Comparison of ENCODE assay signal across 8 cellular contexts in the genomic region with DNA sequence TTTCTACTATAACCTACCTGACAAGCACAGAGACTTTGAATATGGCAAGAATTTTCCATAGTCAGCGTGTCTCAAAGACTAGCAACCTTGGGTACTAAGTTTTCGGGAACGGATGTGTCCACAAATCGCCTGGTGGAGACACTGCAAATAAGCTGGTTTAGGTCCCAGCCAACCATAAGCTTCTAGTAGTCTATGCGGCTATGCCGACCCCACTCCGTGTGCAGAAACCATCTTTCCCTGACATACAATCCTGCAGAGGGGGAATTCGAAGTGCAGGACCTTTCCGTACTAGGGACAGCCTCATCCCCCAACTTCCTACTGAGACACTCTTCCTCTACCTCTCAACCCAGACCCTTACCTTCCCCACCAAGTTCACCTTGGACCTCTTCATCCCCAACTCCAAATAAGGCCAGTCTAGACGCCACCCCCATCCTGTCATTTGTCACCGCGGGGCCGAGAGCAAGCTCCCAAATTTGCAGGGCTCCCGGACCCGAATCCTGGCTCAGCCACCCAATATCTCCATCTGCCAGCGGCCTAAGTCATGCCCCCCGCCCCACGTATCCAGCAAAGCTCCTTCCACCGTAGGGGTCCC. TPM values are rescaled to one million over a fixed set of nuclear protein-coding genes. Genes with fewer than 3 reads are reported as not detected.
DNase-seq lines count a peak whose midpoint lies in the region; ATAC-seq, FAIRE-seq and TF ChIP-seq lines count a peak whose summit lies in the region.

No MANE protein-coding gene starts in this region.

- SMC1A ChIA-PET in GM12878 (lab: Charles Lee; ENCODE audit: uncharacterized antibody, unreplicated experiment): interaction anchor here (0.7 to 1.5 kb wide), 5 partner anchors 11 to 488 kb away, joined by 3 to 4 read pairs (median 3); no protein-coding TSS in a partner anchor

- DNase-seq in NCI-H345 (lab: John Stamatoyannopoulos, UW): peak; percentile 9
- DNase-seq in NCI-H345 treated with DMSO at 0.1 percent for 48 hours (lab: John Stamatoyannopoulos, UW; ENCODE audit: unreplicated experiment): no peak
- DNase-seq in OCI-LY7 (ENCODE audit: low spot score): peak; percentile 37
- DNase-seq in GM12878 (ENCODE audit: low read depth, low spot score): no peak
- DNase-seq in iris pigment epithelial cell (ENCODE audit: low read depth): peak; percentile 18
- peak; percentile 15 to 20 for DNase-seq in stimulated activated CD4-positive, alpha-beta T cell treated with anti-CD3 and anti-CD28 coated beads, Interleukin-2, amount 100 ng/mL, for 48 hours
- no peak for DNase-seq in dedifferentiated amniotic fluid mesenchymal stem cell (ENCODE audit: extremely low spot score)

- ATAC-seq in HG02571 (IDR thresholded peaks at IDR 0.05; ENCODE audit: unreplicated experiment) (peak; percentile 28), GM12878 (peak; percentile 64)

- H3K4me1 ChIP-seq in OCI-LY7 (ENCODE audit: insufficient read depth, low read length, poor library complexity, severe bottlenecking) (peaks cover 22% of the 10 kb centered on the region), GM12878 (ENCODE audit: control insufficient read depth, insufficient read depth, low read length) (no peaks in the 10 kb centered on the region; the same call in 1 of the 2 replicates)

- peak overlapping the region; percentile 36 for H3K27ac ChIP-seq in OCI-LY7 (ENCODE audit: low read depth, low read length, poor library complexity, severe bottlenecking)
- peak overlapping the region; percentile 94 for H3K27ac ChIP-seq in GM12878 (ENCODE audit: control insufficient read depth, insufficient read depth)

- H3K79me2 ChIP-seq in OCI-LY7 (ENCODE audit: insufficient read depth, low read depth, low read length) (peaks cover 50% of the 10 kb centered on the region), GM12878 (ENCODE audit: control insufficient read depth, insufficient read depth, low read length) (peaks cover 45% of the 10 kb centered on the region)

- in situ Hi-C loops in GM12878 (cut with MboI): no loop called here

- H4K20me1 ChIP-seq in OCI-LY7 (ENCODE audit: insufficient read depth, low read length): peaks cover 12% of the 10 kb centered on the region
- H4K20me1 ChIP-seq in GM12878 (ENCODE audit: control insufficient read depth, insufficient read depth): no peaks in the 10 kb centered on the region

- H3K9me3 ChIP-seq in OCI-LY7 (ENCODE audit: low read length): no peaks in the 10 kb centered on the region
- H3K9me3 ChIP-seq in GM12878 (replicated peaks; ENCODE audit: control insufficient read depth, insufficient read depth, low read length): no peaks in the 10 kb centered on the region

- POLR2A ChIA-PET in OCI-LY7 (lab: Charles Lee) (interaction anchor here (0.9 to 1.5 kb wide), 3 partner anchors 10 to 359 kb away, joined by 3 to 6 read pairs (median 4); no protein-coding TSS in a partner anchor), GM12878 (lab: Charles Lee) (no interaction called here)

- BruUV-seq in OCI-LY7 (replicated peaks; lab: Mats Ljungman, UMichigan) (no TSS peak), GM12878 (replicated peaks; lab: Mats Ljungman, UMichigan) (TSS peak; percentile 74)

- TF ChIP-seq POLR2A in GM12878 (IDR thresholded peaks at IDR 0.05; ENCODE audit: low read depth, low read length): no peak

- H3K4me2 ChIP-seq in OCI-LY7 (ENCODE audit: low read length) (peak overlapping the region; percentile 96), GM12878 (ENCODE audit: control insufficient read depth, insufficient read depth) (peak overlapping the region; percentile 61)

- no peak for TF ChIP-seq RAD21 in GM12878 (IDR thresholded peaks at IDR 0.05; ENCODE audit: insufficient read depth, low read depth, low read length)

- peak overlapping the region; percentile 97 for H3K4me3 ChIP-seq in OCI-LY7 (ENCODE audit: low read depth, low read length, poor library complexity, severe bottlenecking)
- peak overlapping the region; percentile 79 for H3K4me3 ChIP-seq in GM12878

- peak; percentile 61 for FAIRE-seq in GM12878 (lab: Jason Lieb, UNC)

- H3K36me3 ChIP-seq in OCI-LY7 (ENCODE audit: insufficient read depth, low read length) (peaks cover 20% of the 10 kb centered on the region), GM12878 (ENCODE audit: control insufficient read depth in 2 of 2, insufficient read depth in 2 of 2, low read length in 1 of 2) (no peaks in the 10 kb centered on the region)

- RAD21 ChIA-PET in GM12878 (lab: Charles Lee; ENCODE audit: unreplicated experiment): interaction anchor here (0.5 kb wide), 1 partner anchor 405 kb away, joined by 3 read pairs; no protein-coding TSS in a partner anchor

- CTCF ChIA-PET in OCI-LY7 (lab: Charles Lee; ENCODE audit: unreplicated experiment) (no interaction called here), GM12878 (lab: Yijun Ruan, JAX) (interaction anchor here (0.7 to 1.3 kb wide), 3 partner anchors 31 to 467 kb away, joined by 3 to 7 read pairs (median 3); no protein-coding TSS in a partner anchor)

- peak overlapping the region; percentile 84 for H3K9ac ChIP-seq in GM12878 (ENCODE audit: control insufficient read depth, insufficient read depth, low read length)

- no peaks in the 10 kb centered on the region for H3K27me3 ChIP-seq in GM12878 (replicated peaks in 1 of 2; ENCODE audit: control insufficient read depth in 2 of 2, insufficient read depth in 2 of 2, low read length in 1 of 2)

- H2AFZ ChIP-seq in OCI-LY7 (ENCODE audit: low read length) (peak overlapping the region; percentile 97), GM12878 (ENCODE audit: control insufficient read depth, low read depth, low read length) (peak overlapping the region; percentile 99)

- TF ChIP-seq CTCF in OCI-LY7 (conservative IDR thresholded peaks at IDR 0.05; ENCODE audit: low read length): no peak
- TF ChIP-seq CTCF in GM12878 (IDR thresholded peaks at IDR 0.05 in 2 of 3, conservative IDR thresholded peaks at IDR 0.05 in 1 of 3; ENCODE audit: control insufficient read depth in 2 of 3, extremely low read depth in 1 of 3, insufficient read depth in 1 of 3, low read depth in 3 of 3, low read length in 3 of 3): no peak

- TF ChIP-seq EP300 in GM12878 (IDR thresholded peaks at IDR 0.05; ENCODE audit: borderline replicate concordance in 1 of 2, control insufficient read depth in 1 of 2, low read depth in 2 of 2, low read length in 2 of 2): no peak

- 17% methylated on average over 19 of the region's 19 CpGs for WGBS in GM12878 (ENCODE audit: insufficient coverage, insufficient replicate concordance, low lambda C conversion rate, missing lambda C conversion rate)

- no peaks in the 10 kb centered on the region for H3K9me2 ChIP-seq in OCI-LY7 (ENCODE audit: insufficient read depth, low read length)

- intact Hi-C loops in OCI-LY7 (cut with micrococcal nuclease; ENCODE audit: unreplicated experiment) (no loop called here), GM12878 (cut with micrococcal nuclease; ENCODE audit: unreplicated experiment) (no loop called here)

TF ChIP-seq in GM12878, 131 proteins besides CTCF, POLR2A, EP300 and RAD21 (continues in another document):
- TF ChIP-seq ZSCAN29 (IDR thresholded peaks at IDR 0.05): peak; percentile 82; the same call in 1 of the 2 replicates
- no peak for TF ChIP-seq EED (IDR thresholded peaks at IDR 0.05; ENCODE audit: low read depth)
- TF ChIP-seq SP1 (IDR thresholded peaks at IDR 0.05; ENCODE audit: low read depth, low read length): no peak
- TF ChIP-seq SRF (IDR thresholded peaks at IDR 0.05; ENCODE audit: low read depth in 2 of 2, low read length in 2 of 2): peak; percentile 65 to 87
- no peak for TF ChIP-seq RB1 (IDR thresholded peaks at IDR 0.05; ENCODE audit: borderline replicate concordance)
- TF ChIP-seq ZZZ3 (IDR thresholded peaks at IDR 0.05; ENCODE audit: control insufficient read depth, insufficient read length, low read depth): no peak
- TF ChIP-seq PML (IDR thresholded peaks at IDR 0.05; ENCODE audit: low read length): no peak

RNA-seq across cellular contexts. Expression of gene SUCLG1, which starts 0.5 kb away (rescaled TPM):
- 47.5 and 50.6 TPM in 2 replicates for total RNA-seq in OCI-LY7 (2014; rRNA removed; shearing (Covaris generic))
- total RNA-seq in OCI-LY7 (2022) (62.3 and 66.4 TPM in 2 replicates), GM12878 (2014; rRNA removed) (77.2 and 79.8 TPM in 2 replicates), GM12878 (2014; rRNA removed; fragmentation: Illumina TruSeq; extraction: Trizol) (79.2 and 83.5 TPM in 2 replicates), GM12878 (2021) (80.0 and 82.6 TPM in 2 replicates)
- total RNA-seq in GM12878 (2013; cell fraction: nucleolus; rRNA removed): 45.6 and 72.7 TPM in 2 replicates
- 63.7 TPM for polyA plus RNA-seq in GM12878 (2011; ENCODE audit: low read depth)
- polyA plus RNA-seq in GM12878 (2011; rRNA removed) (103 and 124 TPM in 2 replicates), GM12878 (2014; fragmentation: Illumina TruSeq; extraction: Trizol) (84.2 and 86.4 TPM in 2 replicates), GM12878 (2014; fragmentation: Nextera tagmentation; extraction: Ambion mirVana) (100 to 1,000 TPM; 190 to 197 TPM), GM12878 (2014; rRNA removed) (71.6 and 75.4 TPM in 2 replicates), GM12878 (2016; fragmentation: Nextera tagmentation; extraction: Ambion mirVana) (100 to 1,000 TPM; 124 to 135 TPM)
- polyA plus RNA-seq in GM12878 (2011; cell fraction: cytosol; rRNA removed): 59.9 and 95.5 TPM in 2 replicates
- polyA plus RNA-seq in GM12878 (2011; cell fraction: nucleus; rRNA removed): 59.1 and 65.8 TPM in 2 replicates
- polyA plus RNA-seq in GM12878 (2012): 47.7 and 65.5 TPM in 2 replicates
- polyA minus RNA-seq in GM12878 (2011; rRNA and poly(A)+ RNA removed): 29.6 and 31.4 TPM in 2 replicates
- 19.5 and 20.8 TPM in 2 replicates for polyA minus RNA-seq in GM12878 (2011; cell fraction: cytosol; rRNA and poly(A)+ RNA removed)
- 24.1 and 24.5 TPM in 2 replicates for polyA minus RNA-seq in GM12878 (2011; cell fraction: nucleus; rRNA and poly(A)+ RNA removed)

RNA-seq across cellular contexts. Expression of gene DNAH6, which starts 57.8 kb away (rescaled TPM):
- total RNA-seq in OCI-LY7 (2014; rRNA removed; shearing (Covaris generic)): 0.31 and 0.63 TPM in 2 replicates
- total RNA-seq in OCI-LY7 (2022): 1.6 and 3.4 TPM in 2 replicates
- total RNA-seq in GM12878 (2013; cell fraction: nucleolus; rRNA removed): 2.8 and 2.9 TPM in 2 replicates
- 0.16 and 1.0 TPM in 2 replicates for total RNA-seq in GM12878 (2014; rRNA removed)
- total RNA-seq in GM12878 (2014; rRNA removed; fragmentation: Illumina TruSeq; extraction: Trizol): 0.36 and 0.46 TPM in 2 replicates
- total RNA-seq in GM12878 (2021): 0.31 and 0.35 TPM in 2 replicates
- polyA plus RNA-seq in GM12878 (2011; ENCODE audit: low read depth): 0.09 TPM
- polyA plus RNA-seq in GM12878 (2011; rRNA removed): 0.61 and 0.82 TPM in 2 replicates
- polyA plus RNA-seq in GM12878 (2011; cell fraction: cytosol; rRNA removed): 0.15 and 0.27 TPM in 2 replicates
- polyA plus RNA-seq in GM12878 (2011; cell fraction: nucleus; rRNA removed): 0.72 and 0.87 TPM in 2 replicates
- 0.15 and 0.16 TPM in 2 replicates for polyA plus RNA-seq in GM12878 (2012)
- polyA plus RNA-seq in GM12878 (2014; fragmentation: Illumina TruSeq; extraction: Trizol): 0.24 and 0.40 TPM in 2 replicates
- under 1 TPM; 0.07 to 0.27 TPM for polyA plus RNA-seq in GM12878 (2014; fragmentation: Nextera tagmentation; extraction: Ambion mirVana)
- 0.14 TPM in 2 replicates for polyA plus RNA-seq in GM12878 (2014; rRNA removed)
- polyA plus RNA-seq in GM12878 (2016; fragmentation: Nextera tagmentation; extraction: Ambion mirVana): under 1 TPM; 0.24 to 0.53 TPM
- 0.82 and 0.95 TPM in 2 replicates for polyA minus RNA-seq in GM12878 (2011; rRNA and poly(A)+ RNA removed)
- polyA minus RNA-seq in GM12878 (2011; cell fraction: cytosol; rRNA and poly(A)+ RNA removed): 0.10 and 0.27 TPM in 2 replicates
- polyA minus RNA-seq in GM12878 (2011; cell fraction: nucleus; rRNA and poly(A)+ RNA removed): 0.77 and 1.2 TPM in 2 replicates

Comparison
In these comparisons a context has a peak if more than half of its experiments do, and no peak if none do; other contexts are left out.
1. DNase-seq: peak in NCI-H345 (single experiment), OCI-LY7 (single experiment), iris pigment epithelial cell (single experiment) and stimulated activated CD4-positive, alpha-beta T cell treated with anti-CD3 and anti-CD28 coated beads, Interleukin-2, amount 100 ng/mL, for 48 hours (2 of 2); none in NCI-H345 treated with DMSO at 0.1 percent for 48 hours (single experiment), GM12878 (single experiment) and dedifferentiated amniotic fluid mesenchymal stem cell (single experiment).